In genomic region chr15:63968700-63969099, GRCh38 we compare ENCODE assay signal across 12 cellular contexts.
DNase-seq lines count a peak whose midpoint lies in the region; TF ChIP-seq lines count a peak whose summit lies in the region.
"Had no signal": no experiment of that assay in that cellular context is flagged by ENCODE, and none has a peak within 500 bp of the region (broad histone marks: within the 10 kb centered on the region; RNA-seq: fewer than 3 reads in every experiment).

No MANE protein-coding gene starts in this region.

- peak; percentile 1 for DNase-seq in AG20443 (ENCODE audit: low spot score)
- DNase-seq in ELF-1 (ENCODE audit: low read depth, low spot score), result peak; percentile 75
- no peak for DNase-seq in AML-193 (lab: John Stamatoyannopoulos, UW)
- no peak for DNase-seq in ascending aorta (ENCODE audit: low spot score in 2 of 2)
- no peak for DNase-seq in progenitor cell of endocrine pancreas (ENCODE audit: low spot score, unreplicated experiment)
- DNase-seq: activated naive CD8-positive, alpha-beta T cell treated with anti-CD3 and anti-CD28 coated beads, Interleukin-2, amount 50 U/mL, for 24 hours; EL; esophagus squamous epithelium; NCI-H1105; NCI-H524 had no signal

- H3K4me2 ChIP-seq in parathyroid adenoma (ENCODE audit: low read length), result no peak overlapping the region

- no peaks in the 10 kb centered on the region for H3K27me3 ChIP-seq in duodenal mucosa (ENCODE audit: control insufficient read depth in 1 of 2, insufficient read depth in 2 of 2, low read length in 2 of 2)
- H3K27me3 ChIP-seq in parathyroid adenoma (ENCODE audit: control insufficient read depth, insufficient read depth, low read length), result no peaks in the 10 kb centered on the region
- no peaks in the 10 kb centered on the region for H3K27me3 ChIP-seq in ascending aorta
- H3K27me3 ChIP-seq: esophagus squamous epithelium had no signal

- H3K9ac ChIP-seq in duodenal mucosa (ENCODE audit: low read depth in 1 of 2, low read length in 2 of 2) (no peak overlapping the region), parathyroid adenoma (no peak overlapping the region)

- intact Hi-C loops in ascending aorta (cut with DNase I), result no loop called here

- H3K4me3 ChIP-seq in duodenal mucosa (ENCODE audit: low read depth in 1 of 2, low read length in 2 of 2), result no peak overlapping the region
- no peak overlapping the region for H3K4me3 ChIP-seq in parathyroid adenoma (ENCODE audit: low read depth, low read length)
- H3K4me3 ChIP-seq in ascending aorta, result no peak overlapping the region
- H3K4me3 ChIP-seq: esophagus squamous epithelium had no signal

- H3K4me1 Mint-ChIP-seq in progenitor cell of endocrine pancreas (ENCODE audit: low read depth), result peaks cover 6% of the 10 kb centered on the region

- no peaks in the 10 kb centered on the region for H3K9me3 ChIP-seq in duodenal mucosa (ENCODE audit: control insufficient read depth in 1 of 2, low read length in 2 of 2)
- H3K9me3 ChIP-seq in parathyroid adenoma (ENCODE audit: control insufficient read depth, low read length), result no peaks in the 10 kb centered on the region
- no peaks in the 10 kb centered on the region for H3K9me3 ChIP-seq in ascending aorta
- H3K9me3 ChIP-seq: esophagus squamous epithelium had no signal

- TF ChIP-seq CTCF in parathyroid adenoma (IDR thresholded peaks at IDR 0.05) (no peak), ascending aorta (IDR thresholded peaks at IDR 0.05) (no peak), progenitor cell of endocrine pancreas (IDR thresholded peaks at IDR 0.05; ENCODE audit: unreplicated experiment) (no peak)

- H3K27ac ChIP-seq in duodenal mucosa (ENCODE audit: low read depth, low read length) (peak overlapping the region; percentile 47), parathyroid adenoma (peak overlapping the region; percentile 97), ascending aorta (no peak overlapping the region)
- H3K27ac ChIP-seq: esophagus squamous epithelium had no signal

- H3K79me2 ChIP-seq in parathyroid adenoma, result no peaks in the 10 kb centered on the region

- no peak overlapping the region for H3K4me3 Mint-ChIP-seq in progenitor cell of endocrine pancreas (ENCODE audit: low read depth)
- H3K4me3 Mint-ChIP-seq: activated naive CD8-positive, alpha-beta T cell treated with anti-CD3 and anti-CD28 coated beads, Interleukin-2, amount 50 U/mL, for 24 hours had no signal

- peaks cover 52 to 55% of the 10 kb centered on the region in 2 donors for H3K4me1 ChIP-seq in duodenal mucosa (ENCODE audit: control insufficient read depth in 1 of 2, insufficient read depth in 2 of 2, low read length in 2 of 2)
- peaks cover 24% of the 10 kb centered on the region for H3K4me1 ChIP-seq in parathyroid adenoma
- H3K4me1 ChIP-seq in ascending aorta, result no peaks in the 10 kb centered on the region

- H3K36me3 Mint-ChIP-seq in progenitor cell of endocrine pancreas (ENCODE audit: insufficient read depth), result peaks cover 1% of the 10 kb centered on the region

- H2AFZ ChIP-seq in parathyroid adenoma, result no peak overlapping the region

- H3K9me3 Mint-ChIP-seq in progenitor cell of endocrine pancreas (ENCODE audit: low read depth), result peaks cover 8% of the 10 kb centered on the region

- H3K27me3 Mint-ChIP-seq in progenitor cell of endocrine pancreas, result no peaks in the 10 kb centered on the region
- H3K27me3 Mint-ChIP-seq: activated naive CD8-positive, alpha-beta T cell treated with anti-CD3 and anti-CD28 coated beads, Interleukin-2, amount 50 U/mL, for 24 hours had no signal

- no peak overlapping the region for H3K27ac Mint-ChIP-seq in progenitor cell of endocrine pancreas

- peaks cover 4 to 17% of the 10 kb centered on the region in 2 donors for H3K36me3 ChIP-seq in duodenal mucosa (ENCODE audit: control insufficient read depth in 1 of 2, insufficient read depth in 2 of 2, low read length in 2 of 2)
- H3K36me3 ChIP-seq in parathyroid adenoma (ENCODE audit: control insufficient read depth, insufficient read depth, low read length), result no peaks in the 10 kb centered on the region
- H3K36me3 ChIP-seq in ascending aorta, result no peaks in the 10 kb centered on the region
- H3K36me3 ChIP-seq: esophagus squamous epithelium had no signal

Comparison
In these comparisons a context has a peak if more than half of its experiments do, and no peak if none do; other contexts are left out.
1. DNase-seq: peak in AG20443 (single experiment) and ELF-1 (single experiment); none in AML-193 (0 of 2), ascending aorta (0 of 2) and progenitor cell of endocrine pancreas (single experiment).
2. H3K27ac ChIP-seq: peak in duodenal mucosa (single experiment) and parathyroid adenoma (single experiment); none in ascending aorta (0 of 2).